ENCODE assay signal across 1 cellular context in the genomic region with DNA sequence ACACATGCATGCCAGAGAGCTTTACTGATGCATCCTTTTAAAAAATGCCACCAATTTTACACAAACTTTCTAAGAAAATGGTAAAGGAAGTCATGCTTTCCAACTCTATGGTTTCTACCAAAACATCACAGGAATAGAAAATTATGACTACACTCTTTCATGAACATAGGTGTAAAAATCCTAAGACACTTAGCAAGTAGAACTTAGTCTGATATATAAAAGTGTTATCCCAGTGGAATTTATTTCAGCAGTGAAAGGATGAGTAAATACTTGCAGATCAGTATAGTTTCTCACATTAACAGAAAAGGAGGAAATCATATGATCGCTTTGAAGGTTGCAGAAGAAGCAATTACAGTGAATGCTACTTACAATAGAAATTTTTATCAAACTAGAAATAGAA.
TF ChIP-seq lines count a peak whose summit lies in the region.

No MANE protein-coding gene starts in this region.

TF ChIP-seq in GM12878, 131 proteins besides CTCF, POLR2A, EP300 and RAD21:
- TF ChIP-seq RELB (IDR thresholded peaks at IDR 0.05; ENCODE audit: low read depth) (peak; percentile 42; the same call in 1 of the 2 replicates), IKZF2 (IDR thresholded peaks at IDR 0.05) (peak; percentile 30 to 41; a peak in 2 of 4 replicates), NFYA (IDR thresholded peaks at IDR 0.05; ENCODE audit: borderline replicate concordance, low read depth, low read length) (no peak)
TF ChIP-seq in GM12878: peak in this region for 2.
